2 cellular contexts compared by ENCODE assay signal in genomic region chr16:89968074-89968473, GRCh38. TPM values are rescaled to one million over a fixed set of nuclear protein-coding genes. Genes with fewer than 3 reads are reported as not detected.
"Had no signal": no experiment of that assay in that cellular context is flagged by ENCODE, and none has a peak within 500 bp of the region (broad histone marks: within the 10 kb centered on the region; RNA-seq: fewer than 3 reads in every experiment).

No MANE protein-coding gene starts in this region.

RNA-seq across cellular contexts. Expression of gene TUBB3, which starts 44.9 kb away (rescaled TPM):
- polyA plus RNA-seq: immature natural killer cell; naive thymus-derived CD8-positive, alpha-beta T cell had no signal

RNA-seq across cellular contexts. Expression of gene DBNDD1, which starts 51.2 kb away (rescaled TPM):
- polyA plus RNA-seq: immature natural killer cell had no signal
